1 cellular context compared by ENCODE assay signal in genomic region chr2:201130524-201131186, GRCh38.
TF ChIP-seq lines count a peak whose summit lies in the region.

No MANE protein-coding gene starts in this region.

TF ChIP-seq in GM23338, 12 proteins besides CTCF, POLR2A, EP300 and RAD21 (continued from another document):
- no peak for TF ChIP-seq ZNF462 (CRISPR knock-in tag; IDR thresholded peaks at IDR 0.05)
- TF ChIP-seq NANOG (IDR thresholded peaks at IDR 0.05; ENCODE audit: borderline replicate concordance), result no peak
- TF ChIP-seq CREB1 (CRISPR knock-in tag; IDR thresholded peaks at IDR 0.05; ENCODE audit: low read depth), result no peak
- no peak for TF ChIP-seq EZH2phosphoT487 (IDR thresholded peaks at IDR 0.05; ENCODE audit: unreplicated experiment)
- no peak for TF ChIP-seq STAT1 (IDR thresholded peaks at IDR 0.05; ENCODE audit: unreplicated experiment)
- TF ChIP-seq REST (IDR thresholded peaks at IDR 0.05; ENCODE audit: unreplicated experiment), result no peak
- no peak for TF ChIP-seq POLR2AphosphoS5 (IDR thresholded peaks at IDR 0.05; ENCODE audit: low read depth)
